In the genomic region with DNA sequence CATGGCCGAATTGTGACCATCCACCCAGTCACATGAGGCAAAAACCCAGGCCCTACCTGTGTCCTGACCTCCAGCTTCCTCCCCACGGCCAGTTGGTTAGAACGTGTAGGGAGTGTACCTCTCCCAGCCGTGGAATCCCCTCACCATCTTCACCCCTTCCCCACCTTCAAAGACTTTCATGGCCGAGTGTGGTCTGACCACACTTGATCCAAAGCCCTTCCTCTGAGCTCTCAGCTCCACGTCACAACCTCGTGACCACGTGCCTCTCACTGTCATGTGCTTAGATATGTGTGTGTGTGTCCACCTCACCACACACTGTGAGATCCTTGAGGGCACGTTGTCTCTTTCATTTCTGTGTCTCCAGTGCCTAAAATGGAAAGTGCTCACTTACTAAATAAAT, we compare ENCODE assay signal across 12 cellular contexts. TPM values are rescaled to one million over a fixed set of nuclear protein-coding genes. Genes with fewer than 3 reads are reported as not detected.
DNase-seq lines count a peak whose midpoint lies in the region; ATAC-seq and TF ChIP-seq lines count a peak whose summit lies in the region.
"Had no signal": no experiment of that assay in that cellular context is flagged by ENCODE, and none has a peak within 500 bp of the region (broad histone marks: within the 10 kb centered on the region; RNA-seq: fewer than 3 reads in every experiment).

No MANE protein-coding gene starts in this region.

- H3K4me2 ChIP-seq in DND-41 (ENCODE audit: insufficient read depth, low read length): peak overlapping the region; percentile 66

- TF ChIP-seq CTCF in DND-41 (IDR thresholded peaks at IDR 0.05; ENCODE audit: borderline replicate concordance, extremely low read depth, low read length, poor library complexity, severe bottlenecking) (no peak), lower lobe of right lung (IDR thresholded peaks at IDR 0.05) (no peak)

- H3K4me1 ChIP-seq in DND-41 (ENCODE audit: insufficient read depth, low read length): peaks cover 98% of the 10 kb centered on the region
- peaks cover 13% of the 10 kb centered on the region for H3K4me1 ChIP-seq in lower lobe of right lung
- H3K4me1 ChIP-seq: breast epithelium had no signal

- H3K4me3 ChIP-seq in DND-41 (ENCODE audit: low read depth in 1 of 2, low read length in 2 of 2) (peak overlapping the region in 1 of 2 experiments; percentile 51; a peak in 2 of 4 replicates), lower lobe of right lung (no peak overlapping the region)
- H3K4me3 ChIP-seq: breast epithelium, pancreas had no signal

- H3K36me3 ChIP-seq in DND-41 (ENCODE audit: insufficient read depth, low read length) (peaks cover 11% of the 10 kb centered on the region; the same call in 1 of the 2 replicates), lower lobe of right lung (no peaks in the 10 kb centered on the region)
- H3K36me3 ChIP-seq: breast epithelium, pancreas had no signal

- no peaks in the 10 kb centered on the region for H3K27me3 ChIP-seq in DND-41 (ENCODE audit: insufficient read depth, low read length, poor library complexity)
- no peaks in the 10 kb centered on the region for H3K27me3 ChIP-seq in lower lobe of right lung (ENCODE audit: low read depth)
- H3K27me3 ChIP-seq: breast epithelium, pancreas had no signal

- intact Hi-C loops in lower lobe of right lung (cut with DNase I): no loop called here
- intact Hi-C loops in left cardiac atrium (cut with DNase I): no loop called here

- H3K9ac ChIP-seq in DND-41 (ENCODE audit: low read depth, low read length): peak overlapping the region; percentile 59

- H4K20me1 ChIP-seq in DND-41 (ENCODE audit: insufficient read depth, low read length): no peaks in the 10 kb centered on the region

- peaks cover 16% of the 10 kb centered on the region for H3K79me2 ChIP-seq in DND-41 (ENCODE audit: insufficient read depth, low read length)

- peak overlapping the region; percentile 41 for H2AFZ ChIP-seq in DND-41 (ENCODE audit: low read depth, low read length)

- DNase-seq in DND-41 (peak; percentile 61), T-helper 9 cell (peak; percentile 21), lower lobe of right lung (peak; percentile 51), left cardiac atrium (no peak), NOMO-1 (lab: John Stamatoyannopoulos, UW; ENCODE audit: unreplicated experiment in 2 of 2) (no peak), NCI-H1048 (lab: John Stamatoyannopoulos, UW) (no peak), middle frontal gyrus (ENCODE audit: extremely low spot score, low spot score) (no peak)
- DNase-seq: head of caudate nucleus, pancreas, SHP77 had no signal

- ATAC-seq in DND-41 (ENCODE audit: insufficient read depth, low read depth): no peak
- ATAC-seq in GM21390 (IDR thresholded peaks at IDR 0.05; ENCODE audit: unreplicated experiment): peak; percentile 23
- ATAC-seq in lower lobe of right lung: peak in 1 of 2 donors; percentile 31
- no peak for ATAC-seq in left cardiac atrium
- ATAC-seq: pancreas had no signal

- no peaks in the 10 kb centered on the region for H3K9me3 ChIP-seq in DND-41 (ENCODE audit: insufficient read depth, low read length, severe bottlenecking)
- H3K9me3 ChIP-seq in lower lobe of right lung: no peaks in the 10 kb centered on the region
- H3K9me3 ChIP-seq: breast epithelium, pancreas had no signal

- H3K27ac ChIP-seq in DND-41 (ENCODE audit: low read length): peak overlapping the region; percentile 93
- H3K27ac ChIP-seq in lower lobe of right lung: no peak overlapping the region
- H3K27ac ChIP-seq: breast epithelium, pancreas had no signal

RNA-seq across cellular contexts. Expression of a gene that starts 48.6 kb away (rescaled TPM):
- total RNA-seq in lower lobe of right lung (not detected), left cardiac atrium (not detected)
- total RNA-seq: pancreas had no signal

Comparison
In these comparisons a context has a peak if more than half of its experiments do, and no peak if none do; other contexts are left out.
1. DNase-seq: peak in DND-41 (single experiment), T-helper 9 cell (single experiment) and lower lobe of right lung (single experiment); none in left cardiac atrium (single experiment), NOMO-1 (0 of 2), NCI-H1048 (single experiment) and middle frontal gyrus (single experiment).